8 cellular contexts compared by ENCODE assay signal in the genomic region with DNA sequence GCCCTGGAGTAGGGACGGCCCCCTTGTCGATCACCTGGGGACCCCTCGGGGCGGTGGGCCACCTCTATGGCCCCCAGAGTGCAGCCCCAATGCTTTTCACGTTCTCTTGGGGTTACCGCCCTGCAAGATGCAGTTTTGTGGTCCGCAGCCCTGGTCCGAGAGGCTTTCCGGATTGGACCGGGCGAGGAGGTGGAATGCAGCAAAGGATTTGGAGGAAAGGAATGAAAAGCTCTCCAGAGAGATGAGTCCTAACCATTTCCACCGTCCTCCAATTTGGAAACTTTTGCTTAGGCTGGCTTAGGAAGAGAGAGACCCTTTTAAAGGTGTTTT. TPM values are rescaled to one million over a fixed set of nuclear protein-coding genes. Genes with fewer than 3 reads are reported as not detected.
DNase-seq lines count a peak whose midpoint lies in the region; ATAC-seq and TF ChIP-seq lines count a peak whose summit lies in the region.

No MANE protein-coding gene starts in this region.

- H3K4me3 ChIP-seq in WERI-Rb-1 (ENCODE audit: low read depth, low read length) (peak overlapping the region; percentile 51; the same call in 1 of the 2 replicates), heart left ventricle (peak overlapping the region; percentile 50 to 91 (median 68))

- WGBS in heart left ventricle, 4 donors, result 7 to 44% (median 26%) methylated on average over 4 to 12 of the region's 12 CpGs

- H3K9me3 ChIP-seq in WERI-Rb-1 (ENCODE audit: severe bottlenecking) (no peaks in the 10 kb centered on the region), heart left ventricle (no peaks in the 10 kb centered on the region)

- intact Hi-C loops in heart left ventricle (cut with DNase I), result loop anchor here in 1 of 10 donors (2.0 kb wide), 1 partner anchor 163 kb away; a partner anchor contains a TSS

- no peaks in the 10 kb centered on the region for H3K27me3 ChIP-seq in WERI-Rb-1 (ENCODE audit: insufficient read depth, low read depth, severe bottlenecking)
- H3K27me3 ChIP-seq in heart left ventricle, result no peaks in the 10 kb centered on the region

- TF ChIP-seq CTCF in WERI-Rb-1 (IDR thresholded peaks at IDR 0.05; ENCODE audit: low read depth, low read length) (no peak), heart left ventricle (IDR thresholded peaks at IDR 0.05) (no peak)

- H3K36me3 ChIP-seq in WERI-Rb-1 (no peaks in the 10 kb centered on the region), heart left ventricle (no peaks in the 10 kb centered on the region)

- peaks cover 0 to 8% (median 0%) of the 10 kb centered on the region in 12 donors for H3K4me1 ChIP-seq in heart left ventricle

- no peak for TF ChIP-seq POLR2A in heart left ventricle (IDR thresholded peaks at IDR 0.05)

- ATAC-seq in GM21786 (IDR thresholded peaks at IDR 0.05; ENCODE audit: unreplicated experiment) (peak; percentile 13), heart left ventricle (no peak), HG02759 (IDR thresholded peaks at IDR 0.05; ENCODE audit: unreplicated experiment) (no peak)

- DNase-seq in AG08395 (ENCODE audit: low spot score), result peak; percentile 68
- DNase-seq in WERI-Rb-1, result no peak
- DNase-seq in heart left ventricle, result no peak
- peak; percentile 21 for DNase-seq in retina
- DNase-seq in iPS-NIHi11 (ENCODE audit: low spot score), result no peak
- no peak for DNase-seq in NCI-H1417 treated with DMSO at 0.1 percent for 48 hours (lab: John Stamatoyannopoulos, UW)

- H3K27ac ChIP-seq in WERI-Rb-1 (no peak overlapping the region), heart left ventricle (peak overlapping the region; percentile 24 to 86 (median 76))

RNA-seq across cellular contexts. Expression of a gene that starts 0.6 kb away (rescaled TPM):
- 1 to 10 TPM; 2.0 to 7.8 (median 3.2) TPM for total RNA-seq in heart left ventricle
- 1 to 10 TPM; 1.7 to 3.1 TPM for polyA plus RNA-seq in heart left ventricle

Comparison
In these comparisons a context has a peak if more than half of its experiments do, and no peak if none do; other contexts are left out.
1. DNase-seq: peak in AG08395 (single experiment) and retina (single experiment); none in WERI-Rb-1 (single experiment), heart left ventricle (0 of 5), iPS-NIHi11 (single experiment) and NCI-H1417 treated with DMSO at 0.1 percent for 48 hours (single experiment).